In the genomic region with DNA sequence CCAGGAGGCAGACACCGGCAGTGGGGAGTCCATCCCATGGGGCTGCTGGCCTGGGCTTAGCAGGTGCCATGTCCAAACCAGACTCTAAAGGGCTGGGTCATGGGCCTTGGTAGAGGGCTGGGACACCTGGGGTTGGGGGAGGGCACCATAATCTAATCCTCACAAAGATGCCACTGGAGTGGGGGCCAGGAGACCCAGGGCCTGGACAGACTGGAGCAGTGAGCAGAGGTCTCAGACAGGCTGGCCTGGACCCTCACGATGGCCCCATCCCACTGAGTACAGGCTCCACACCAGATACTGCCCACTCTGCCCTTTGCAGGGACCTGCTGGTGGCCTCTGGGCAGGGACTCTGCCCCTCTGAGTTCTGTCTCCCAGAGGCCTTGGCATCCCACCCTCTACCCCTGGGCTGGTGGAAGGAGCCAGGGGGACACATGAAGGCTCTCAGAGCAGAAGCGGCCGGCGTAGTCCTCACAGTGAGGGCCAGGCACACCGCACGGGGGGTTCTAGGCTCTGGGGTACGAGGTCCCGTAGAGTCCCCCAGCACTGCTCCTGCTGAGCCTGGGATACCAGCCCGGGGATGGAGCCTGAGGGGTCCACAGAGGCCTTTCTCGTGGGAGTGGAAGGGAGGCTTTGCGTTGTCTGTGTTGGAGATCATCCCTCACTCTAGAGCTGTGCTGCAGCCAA, we compare ENCODE assay signal across 26 cellular contexts. TPM values are rescaled to one million over a fixed set of nuclear protein-coding genes. Genes with fewer than 3 reads are reported as not detected.
DNase-seq lines count a peak whose midpoint lies in the region; ATAC-seq and TF ChIP-seq lines count a peak whose summit lies in the region.
"Had no signal": no experiment of that assay in that cellular context is flagged by ENCODE, and none has a peak within 500 bp of the region (broad histone marks: within the 10 kb centered on the region; RNA-seq: fewer than 3 reads in every experiment).

No MANE protein-coding gene starts in this region.

- H3K36me3 ChIP-seq in lower lobe of right lung (no peaks in the 10 kb centered on the region), Caco-2 (ENCODE audit: control insufficient read depth, insufficient read depth, low read length) (no peaks in the 10 kb centered on the region)
- H3K36me3 ChIP-seq: BE2C; BLaER1 treated with 17β-estradiol and CSF1 and Interleukin-3, amounts not matched to agents 10 nM and 100 nM had no signal

- no TSS peak for BruUV-seq in Caco-2 (replicated peaks; lab: Mats Ljungman, UMichigan)

- no peaks in the 10 kb centered on the region for H3K36me3 Mint-ChIP-seq in natural killer cell treated with Interleukin-12 subunit alpha and Interleukin-12 subunit beta and Interleukin-15 and Interleukin-18, amount 100 ng/mL, for 72 hours
- H3K36me3 Mint-ChIP-seq in natural killer cell (no peaks in the 10 kb centered on the region), Caco-2 (ENCODE audit: insufficient read depth, unreplicated experiment) (no peaks in the 10 kb centered on the region)
- H3K36me3 Mint-ChIP-seq: CD14-positive monocyte; CD8-positive, alpha-beta memory T cell had no signal

- H3K27me3 ChIP-seq in lower lobe of right lung (ENCODE audit: low read depth) (no peaks in the 10 kb centered on the region), Caco-2 (replicated peaks; ENCODE audit: control insufficient read depth, insufficient read depth, low read length) (no peaks in the 10 kb centered on the region)
- H3K27me3 ChIP-seq: BE2C; BLaER1 treated with 17β-estradiol and CSF1 and Interleukin-3, amounts not matched to agents 10 nM and 100 nM had no signal

- H3K4me1 Mint-ChIP-seq in natural killer cell treated with Interleukin-12 subunit alpha and Interleukin-12 subunit beta and Interleukin-15 and Interleukin-18, amount 100 ng/mL, for 72 hours (ENCODE audit: low read depth in 2 of 2): no peaks in the 10 kb centered on the region
- H3K4me1 Mint-ChIP-seq in natural killer cell (no peaks in the 10 kb centered on the region), Caco-2 (ENCODE audit: low read depth, unreplicated experiment) (no peaks in the 10 kb centered on the region)
- H3K4me1 Mint-ChIP-seq: CD14-positive monocyte; CD8-positive, alpha-beta memory T cell had no signal

- intact Hi-C loops in natural killer cell (cut with micrococcal nuclease): no loop called here
- intact Hi-C loops in lower lobe of right lung (cut with DNase I): no loop called here
- intact Hi-C loops in posterior vena cava (cut with DNase I): no loop called here
- intact Hi-C loops in Caco-2 (cut with micrococcal nuclease; ENCODE audit: unreplicated experiment): no loop called here

- H3K9me3 ChIP-seq in lower lobe of right lung (no peaks in the 10 kb centered on the region), Caco-2 (no peaks in the 10 kb centered on the region)
- H3K9me3 ChIP-seq: A549; BE2C; BLaER1 treated with 17β-estradiol and CSF1 and Interleukin-3, amounts not matched to agents 10 nM and 100 nM had no signal

- H3K9me3 Mint-ChIP-seq in natural killer cell treated with Interleukin-12 subunit alpha and Interleukin-12 subunit beta and Interleukin-15 and Interleukin-18, amount 100 ng/mL, for 72 hours: no peaks in the 10 kb centered on the region
- H3K9me3 Mint-ChIP-seq in natural killer cell (no peaks in the 10 kb centered on the region), Caco-2 (ENCODE audit: unreplicated experiment) (no peaks in the 10 kb centered on the region)
- H3K9me3 Mint-ChIP-seq: CD14-positive monocyte; CD4-positive, alpha-beta T cell; CD8-positive, alpha-beta memory T cell; GM23338; H9 had no signal

- H3K4me3 ChIP-seq in lower lobe of right lung (no peak overlapping the region), Caco-2 (ENCODE audit: low read depth, low read length) (no peak overlapping the region)
- H3K4me3 ChIP-seq: A549; BLaER1 treated with 17β-estradiol and CSF1 and Interleukin-3, amounts not matched to agents 10 nM and 100 nM; GM23338 had no signal

- H3K4me1 ChIP-seq in lower lobe of right lung (no peaks in the 10 kb centered on the region), Caco-2 (no peaks in the 10 kb centered on the region)
- H3K4me1 ChIP-seq: A549, BE2C had no signal

- H3K4me3 Mint-ChIP-seq in natural killer cell treated with Interleukin-12 subunit alpha and Interleukin-12 subunit beta and Interleukin-15 and Interleukin-18, amount 100 ng/mL, for 72 hours: no peak overlapping the region
- H3K4me3 Mint-ChIP-seq in natural killer cell (no peak overlapping the region), Caco-2 (ENCODE audit: unreplicated experiment) (no peak overlapping the region)
- H3K4me3 Mint-ChIP-seq: CD14-positive monocyte; CD4-positive, alpha-beta T cell; CD8-positive, alpha-beta memory T cell; GM23338; H9 had no signal

- TF ChIP-seq CTCF in natural killer cell (IDR thresholded peaks at IDR 0.05) (no peak), lower lobe of right lung (IDR thresholded peaks at IDR 0.05) (no peak), Caco-2 (IDR thresholded peaks at IDR 0.05; ENCODE audit: insufficient read depth in 1 of 2, low read depth in 1 of 2, low read length in 1 of 2, severe bottlenecking in 1 of 2, unreplicated experiment in 1 of 2) (no peak)

- no peak overlapping the region for H3K27ac Mint-ChIP-seq in natural killer cell treated with Interleukin-12 subunit alpha and Interleukin-12 subunit beta and Interleukin-15 and Interleukin-18, amount 100 ng/mL, for 72 hours
- H3K27ac Mint-ChIP-seq in natural killer cell (no peak overlapping the region), Caco-2 (ENCODE audit: unreplicated experiment) (no peak overlapping the region)
- H3K27ac Mint-ChIP-seq: CD14-positive monocyte; CD4-positive, alpha-beta T cell; GM23338; H9 had no signal

- H3K27ac ChIP-seq in lower lobe of right lung: no peak overlapping the region
- H3K27ac ChIP-seq: A549; BLaER1 treated with 17β-estradiol and CSF1 and Interleukin-3, amounts not matched to agents 10 nM and 100 nM had no signal

- POLR2A ChIA-PET in Caco-2 (lab: Charles Lee): no interaction called here

- no peaks in the 10 kb centered on the region for H3K27me3 Mint-ChIP-seq in natural killer cell treated with Interleukin-12 subunit alpha and Interleukin-12 subunit beta and Interleukin-15 and Interleukin-18, amount 100 ng/mL, for 72 hours
- H3K27me3 Mint-ChIP-seq in natural killer cell (ENCODE audit: low read depth in 2 of 2) (peaks cover 0 to 2% of the 10 kb centered on the region in 2 donors), Caco-2 (ENCODE audit: insufficient read depth, unreplicated experiment) (no peaks in the 10 kb centered on the region)
- H3K27me3 Mint-ChIP-seq: CD4-positive, alpha-beta T cell had no signal

- no peak for ATAC-seq in natural killer cell treated with Interleukin-12 subunit alpha and Interleukin-12 subunit beta and Interleukin-15 and Interleukin-18, amount 100 ng/mL, for 72 hours
- ATAC-seq in natural killer cell (no peak), lower lobe of right lung (no peak), HG03280 (IDR thresholded peaks at IDR 0.05; ENCODE audit: unreplicated experiment) (no peak), HG03135 (IDR thresholded peaks at IDR 0.05; ENCODE audit: unreplicated experiment) (no peak)
- ATAC-seq: A549, GM23338, HCT116 had no signal

- CTCF ChIA-PET in Caco-2 (lab: Charles Lee): interaction anchor here (0.7 kb wide), 2 partner anchors 69 to 116 kb away, joined by 6 read pairs; no protein-coding TSS in a partner anchor

- DNase-seq in natural killer cell treated with Interleukin-12 subunit alpha and Interleukin-12 subunit beta and Interleukin-15 and Interleukin-18, amount 100 ng/mL, for 72 hours (ENCODE audit: low spot score): peak; percentile 53
- DNase-seq in natural killer cell: no peak
- peak; percentile 40 for DNase-seq in lower lobe of right lung
- peak; percentile 62 for DNase-seq in posterior vena cava (ENCODE audit: low spot score)
- DNase-seq in Caco-2: no peak
- DNase-seq: 8988T; ACHN; AML-193; BE2C; Calu3; CD4-positive, alpha-beta T cell; CD8-positive, alpha-beta memory T cell; DMS53; DMS79 treated with DMSO at 0.1 percent for 48 hours; GF-D8; H9 had no signal

RNA-seq across cellular contexts. Expression of a gene that starts 10.0 kb away (rescaled TPM):
- total RNA-seq in natural killer cell treated with Interleukin-12 subunit alpha and Interleukin-12 subunit beta and Interleukin-15 and Interleukin-18, amount 100 ng/mL, for 72 hours: 1,000 to 10,000 TPM in 1 of 2 donors, 100 to 1,000 TPM in 1; 569 to 1,109 TPM
- total RNA-seq in natural killer cell (1,000 to 10,000 TPM; 1,131 to 1,162 (median 1,149) TPM), lower lobe of right lung (659 TPM), posterior vena cava (100 to 1,000 TPM; 320 to 360 TPM), Caco-2 (2022) (332 and 382 TPM in 2 replicates)

RNA-seq across cellular contexts. Expression of a gene that starts 22.4 kb away (rescaled TPM):
- 1 to 10 TPM; 1.1 to 1.4 TPM for total RNA-seq in natural killer cell treated with Interleukin-12 subunit alpha and Interleukin-12 subunit beta and Interleukin-15 and Interleukin-18, amount 100 ng/mL, for 72 hours
- total RNA-seq in natural killer cell (1 to 10 TPM in 2 of 3 donors, under 1 TPM in 1; 0.42 to 1.3 (median 1.2) TPM), lower lobe of right lung (1.3 TPM), posterior vena cava (1 to 10 TPM in 1 of 2 donors, under 1 TPM in 1; 0.71 to 1.4 TPM), Caco-2 (2022) (0.72 and 1.1 TPM in 2 replicates)
- total RNA-seq: Daoy had no signal

RNA-seq across cellular contexts. Expression of a gene that starts 34.6 kb away (rescaled TPM):
- 100 to 1,000 TPM; 196 to 201 TPM for total RNA-seq in natural killer cell treated with Interleukin-12 subunit alpha and Interleukin-12 subunit beta and Interleukin-15 and Interleukin-18, amount 100 ng/mL, for 72 hours
- total RNA-seq in natural killer cell (100 to 1,000 TPM; 146 to 207 (median 161) TPM), lower lobe of right lung (196 TPM), posterior vena cava (100 to 1,000 TPM; 182 to 196 TPM), Caco-2 (2022) (175 and 184 TPM in 2 replicates)

RNA-seq across cellular contexts. Expression of a gene that starts 44.9 kb away (rescaled TPM):
- not detected for total RNA-seq in natural killer cell treated with Interleukin-12 subunit alpha and Interleukin-12 subunit beta and Interleukin-15 and Interleukin-18, amount 100 ng/mL, for 72 hours
- under 1 TPM; 0.20 to 0.63 (median 0.54) TPM for total RNA-seq in natural killer cell
- not detected for total RNA-seq in lower lobe of right lung
- not detected for total RNA-seq in posterior vena cava
- total RNA-seq in Caco-2 (2022): not detected in 2 replicates
- total RNA-seq: CD4-positive, alpha-beta T cell; Daoy; H9 had no signal

RNA-seq across cellular contexts. Expression of a gene that starts 55.8 kb away (rescaled TPM):
- not detected for total RNA-seq in natural killer cell treated with Interleukin-12 subunit alpha and Interleukin-12 subunit beta and Interleukin-15 and Interleukin-18, amount 100 ng/mL, for 72 hours
- under 1 TPM in 1 of 3 donors, not detected in 2; 0.33 TPM for total RNA-seq in natural killer cell
- not detected for total RNA-seq in lower lobe of right lung
- not detected for total RNA-seq in posterior vena cava
- total RNA-seq in Caco-2 (2022): not detected in 2 replicates
- total RNA-seq: Calu3; CD4-positive, alpha-beta T cell; CD8-positive, alpha-beta memory T cell; Daoy; G401; GM23338; H4; H9 had no signal

Comparison
In these comparisons a context has a peak if more than half of its experiments do, and no peak if none do; other contexts are left out.
1. DNase-seq: peak in natural killer cell treated with Interleukin-12 subunit alpha and Interleukin-12 subunit beta and Interleukin-15 and Interleukin-18, amount 100 ng/mL, for 72 hours (single experiment), lower lobe of right lung (single experiment) and posterior vena cava (single experiment); none in natural killer cell (single experiment) and Caco-2 (0 of 2).